Comparison of ENCODE assay signal across 35 cellular contexts in genomic region chr10:116201011-116201410, GRCh38.
A peak's percentile ranks its signal among the peaks of the same experiment; 100 is the strongest.
DNase-seq lines count a peak whose midpoint lies in the region; ATAC-seq and TF ChIP-seq lines count a peak whose summit lies in the region.
"Had no signal": no experiment of that assay in that cellular context is flagged by ENCODE, and none has a peak within 500 bp of the region (broad histone marks: within the 10 kb centered on the region; RNA-seq: fewer than 3 reads in every experiment).

No MANE protein-coding gene starts in this region.

- no peaks in the 10 kb centered on the region for H4K20me1 ChIP-seq in mammary epithelial cell (ENCODE audit: insufficient read depth, low read length)
- H4K20me1 ChIP-seq in IMR-90 (ENCODE audit: insufficient read depth, low read length) = no peaks in the 10 kb centered on the region

- no peaks in the 10 kb centered on the region for H3K9me3 Mint-ChIP-seq in MCF 10A (ENCODE audit: unreplicated experiment)
- H3K9me3 Mint-ChIP-seq: activated naive CD8-positive, alpha-beta T cell treated with anti-CD3 and anti-CD28 coated beads, Interleukin-2, amount 10 ng/mL, durations not matched to agents 7 days and 5 days; activated T-cell treated with anti-CD3 and anti-CD28 coated beads, Interleukin-2, amount 50 U/mL, for 24 hours; GM23338 had no signal

- no TSS peak for BruUV-seq in mammary epithelial cell (replicated peaks; lab: Mats Ljungman, UMichigan)
- BruUV-seq in MCF 10A (replicated peaks; lab: Mats Ljungman, UMichigan) = no TSS peak
- no TSS peak for BruUV-seq in IMR-90 (replicated peaks; lab: Mats Ljungman, UMichigan)

- ATAC-seq in IMR-90 (ENCODE audit: low read depth) (no peak), GM19023 (IDR thresholded peaks at IDR 0.05; ENCODE audit: unreplicated experiment) (no peak)
- ATAC-seq: GM23338; PC-3; Right ventricle myocardium inferior; stimulated activated naive B cell treated with anti-CD40 and anti-IgM and Interleukin-4, amounts not matched to agents 10 μg/mL and 1 μg/mL and 100 μg/mL, for 72 hours; T-helper 17 cell had no signal

- no peaks in the 10 kb centered on the region for H3K4me1 Mint-ChIP-seq in MCF 10A (ENCODE audit: insufficient read depth, unreplicated experiment)
- H3K4me1 Mint-ChIP-seq: activated naive CD8-positive, alpha-beta T cell treated with anti-CD3 and anti-CD28 coated beads, Interleukin-2, amount 10 ng/mL, durations not matched to agents 7 days and 5 days; CD8-positive, alpha-beta memory T cell; GM23338; naive B cell; stimulated activated naive B cell treated with anti-CD40 and anti-IgM and Interleukin-4, amounts not matched to agents 10 μg/mL and 1 μg/mL and 100 μg/mL, for 72 hours; T-helper 17 cell had no signal

- no peaks in the 10 kb centered on the region for H3K9me3 ChIP-seq in mammary epithelial cell (replicated peaks; ENCODE audit: insufficient read depth, low read length)
- H3K9me3 ChIP-seq in IMR-90 (ENCODE audit: control insufficient read depth, insufficient read depth, low read length) = peaks cover 4% of the 10 kb centered on the region; the same call in 1 of the 2 replicates
- H3K9me3 ChIP-seq: BE2C, neutrophil, prostate gland, suprapubic skin had no signal

- POLR2A ChIA-PET in MCF 10A (lab: Yijun Ruan, JAX) (no interaction called here), IMR-90 (lab: Charles Lee; ENCODE audit: unreplicated experiment) (no interaction called here)

- no peak overlapping the region for H3K14ac ChIP-seq in IMR-90 (replicated peaks; ENCODE audit: low read depth, low read length)

- no peaks in the 10 kb centered on the region for H3K27me3 Mint-ChIP-seq in MCF 10A (ENCODE audit: insufficient read depth, unreplicated experiment)
- H3K27me3 Mint-ChIP-seq: activated naive CD8-positive, alpha-beta T cell treated with anti-CD3 and anti-CD28 coated beads, Interleukin-2, amount 10 ng/mL, durations not matched to agents 7 days and 5 days; activated T-cell treated with anti-CD3 and anti-CD28 coated beads, Interleukin-2, amount 50 U/mL, for 24 hours; CD8-positive, alpha-beta memory T cell; stimulated activated naive B cell treated with anti-CD40 and anti-IgM and Interleukin-4, amounts not matched to agents 10 μg/mL and 1 μg/mL and 100 μg/mL, for 72 hours; T-helper 17 cell had no signal

- no peaks in the 10 kb centered on the region for H3K79me2 ChIP-seq in mammary epithelial cell (ENCODE audit: insufficient read depth, low read length)

- in situ Hi-C loops in mammary epithelial cell (cut with MboI; ENCODE audit: low sequenced_read_pairs in 2 of 2) = no loop called here
- in situ Hi-C loops in IMR-90 (cut with MboI; ENCODE audit: low sequenced_read_pairs) = no loop called here

- H3K79me1 ChIP-seq in IMR-90 (ENCODE audit: low read depth in 1 of 2, low read length in 2 of 2) = no peaks in the 10 kb centered on the region

- dilution Hi-C loops in mammary epithelial cell (cut with HindIII; ENCODE audit: low sequenced_read_pairs) = no loop called here
- dilution Hi-C loops in IMR-90 (cut with HindIII; ENCODE audit: low sequenced_read_pairs, unreplicated experiment) = no loop called here

- DNase-seq in mammary epithelial cell (peak; percentile 5), MCF 10A (ENCODE audit: unreplicated experiment) (no peak), IMR-90 (peak; percentile 54), foreskin fibroblast (peak; percentile 2 to 8), stromal cell of bone marrow (ENCODE audit: low read depth) (peak; percentile 44), DMS53 (lab: John Stamatoyannopoulos, UW) (no peak), SK-N-DZ (ENCODE audit: low spot score) (no peak)
- DNase-seq: activated CD4-positive, CD25-positive, alpha-beta regulatory T cell; activated effector memory CD4-positive, alpha-beta T cell treated with anti-CD3 and anti-CD28 coated beads, Interleukin-2, amount 50 U/mL, for 16 hours; activated naive CD8-positive, alpha-beta T cell treated with anti-CD3 and anti-CD28 coated beads, Interleukin-2, amount 10 ng/mL, durations not matched to agents 7 days and 5 days; activated T-cell treated with anti-CD3 and anti-CD28 coated beads, Interleukin-2, amount 50 U/mL, for 24 hours; BE2C; CD8-positive, alpha-beta memory T cell; DMS 273 treated with DMSO at 0.1 percent for 48 hours; effector CD8-positive, alpha-beta T cell; midbrain; naive B cell; NCI-H1417 treated with DMSO at 0.1 percent for 48 hours; NCI-H2081 treated with DMSO at 0.1 percent for 48 hours; NCI-H2227 treated with DMSO at 0.1 percent for 48 hours; NCI-H526; NK-92 treated with Interleukin-12 subunit alpha and Interleukin-12 subunit beta, amount 100 ng/mL, for 24 hours; PC-3; stimulated activated naive B cell treated with anti-CD40 and anti-IgM and Interleukin-4, amounts not matched to agents 10 μg/mL and 1 μg/mL and 100 μg/mL, for 72 hours; T-helper 17 cell had no signal

- no peak overlapping the region for H4K8ac ChIP-seq in IMR-90 (ENCODE audit: low read depth in 2 of 2, low read length in 2 of 2)

- H3K36me3 ChIP-seq in mammary epithelial cell (ENCODE audit: insufficient read depth, low read length) = no peaks in the 10 kb centered on the region
- H3K36me3 ChIP-seq in IMR-90 (ENCODE audit: control insufficient read depth, insufficient read depth, low read length) = no peaks in the 10 kb centered on the region
- H3K36me3 ChIP-seq: ascending aorta, BE2C, neutrophil, prostate gland, suprapubic skin had no signal

- H3K23ac ChIP-seq in IMR-90 (ENCODE audit: low read depth, low read length) = no peak overlapping the region

- H3K56ac ChIP-seq in IMR-90 (ENCODE audit: extremely low read depth, insufficient read depth, low read length) = no peak overlapping the region

- H2AK9ac ChIP-seq in IMR-90 (replicated peaks; ENCODE audit: low read depth, low read length, poor library complexity) = no peak overlapping the region

- no peak overlapping the region for H2BK120ac ChIP-seq in IMR-90 (ENCODE audit: low read depth, low read length)

- H3K36me3 Mint-ChIP-seq in MCF 10A (ENCODE audit: insufficient read depth, unreplicated experiment) = no peaks in the 10 kb centered on the region
- H3K36me3 Mint-ChIP-seq: activated naive CD8-positive, alpha-beta T cell treated with anti-CD3 and anti-CD28 coated beads, Interleukin-2, amount 10 ng/mL, durations not matched to agents 7 days and 5 days; CD8-positive, alpha-beta memory T cell; naive B cell; stimulated activated naive B cell treated with anti-CD40 and anti-IgM and Interleukin-4, amounts not matched to agents 10 μg/mL and 1 μg/mL and 100 μg/mL, for 72 hours had no signal

- intact Hi-C loops in mammary epithelial cell (cut with micrococcal nuclease) (no loop called here), MCF 10A (cut with micrococcal nuclease) (no loop called here), IMR-90 (cut with micrococcal nuclease) (no loop called here)

- H3K27ac ChIP-seq in mammary epithelial cell (ENCODE audit: insufficient read depth, low read depth, low read length) (no peak overlapping the region), IMR-90 (ENCODE audit: insufficient read depth, low read length) (no peak overlapping the region)
- H3K27ac ChIP-seq: 22Rv1, ascending aorta, coronary artery, epithelial cell of prostate, neutrophil, prostate gland, suprapubic skin had no signal

- no peak overlapping the region for H2BK15ac ChIP-seq in IMR-90 (ENCODE audit: low read depth, low read length)

- no peak overlapping the region for H3K18ac ChIP-seq in IMR-90 (ENCODE audit: low read depth, low read length)

- H4K5ac ChIP-seq in IMR-90 (ENCODE audit: low read depth, low read length) = no peak overlapping the region

- H2AK5ac ChIP-seq in IMR-90 (ENCODE audit: low read depth, low read length) = no peak overlapping the region

- no peak for TF ChIP-seq POLR2A in IMR-90 (IDR thresholded peaks at IDR 0.05; ENCODE audit: low read depth, low read length)

- H3K4me1 ChIP-seq in mammary epithelial cell (ENCODE audit: insufficient read depth, low read length) (no peaks in the 10 kb centered on the region), IMR-90 (ENCODE audit: control insufficient read depth, insufficient read depth, low read length) (no peaks in the 10 kb centered on the region)
- H3K4me1 ChIP-seq: ascending aorta, BE2C, prostate gland, suprapubic skin had no signal

- H2AFZ ChIP-seq in mammary epithelial cell (ENCODE audit: low read depth, low read length) = no peak overlapping the region
- no peak overlapping the region for H2AFZ ChIP-seq in IMR-90 (replicated peaks; ENCODE audit: low read length, poor library complexity)
- H2AFZ ChIP-seq: GM23338 had no signal

- no peak overlapping the region for H2BK20ac ChIP-seq in IMR-90 (ENCODE audit: low read depth, low read length)

- H3K27me3 ChIP-seq in mammary epithelial cell (ENCODE audit: insufficient read depth, low read length) = no peaks in the 10 kb centered on the region
- H3K27me3 ChIP-seq in IMR-90 (ENCODE audit: control insufficient read depth, insufficient read depth, low read length) = no peaks in the 10 kb centered on the region
- H3K27me3 ChIP-seq: ascending aorta, BE2C, neutrophil, suprapubic skin had no signal

- TF ChIP-seq RAD21 in IMR-90 (IDR thresholded peaks at IDR 0.05; ENCODE audit: low read length) = no peak

- H3K9ac ChIP-seq in mammary epithelial cell (ENCODE audit: insufficient read depth, low read length) = no peak overlapping the region
- no peak overlapping the region for H3K9ac ChIP-seq in IMR-90 (ENCODE audit: low read depth, low read length)

- H3K4ac ChIP-seq in IMR-90 (ENCODE audit: low read depth, low read length) = no peak overlapping the region

- H4K91ac ChIP-seq in IMR-90 (ENCODE audit: insufficient read depth, low read depth, low read length) = no peak overlapping the region

- no peak overlapping the region for H2BK5ac ChIP-seq in IMR-90 (ENCODE audit: low read depth, low read length, poor library complexity, severe bottlenecking)

- no peaks in the 10 kb centered on the region for H3K9me1 ChIP-seq in IMR-90 (ENCODE audit: insufficient read depth, low read length)

- CTCF ChIA-PET in mammary epithelial cell (lab: Charles Lee; ENCODE audit: low non-redundant PET) (no interaction called here), MCF 10A (lab: Yijun Ruan, JAX) (interaction anchor here (0.6 kb wide), 1 partner anchor 1146 kb away, joined by 4 read pairs; no protein-coding TSS in a partner anchor), IMR-90 (lab: Yijun Ruan, JAX) (no interaction called here)

- H3K4me2 ChIP-seq in mammary epithelial cell (ENCODE audit: insufficient read depth, low read depth, low read length) (no peak overlapping the region), IMR-90 (ENCODE audit: low read depth, low read length) (no peak overlapping the region)
- H3K4me2 ChIP-seq: GM23338 had no signal

- no peak overlapping the region for H3K27ac Mint-ChIP-seq in MCF 10A (ENCODE audit: low read depth, unreplicated experiment)
- H3K27ac Mint-ChIP-seq: activated naive CD8-positive, alpha-beta T cell treated with anti-CD3 and anti-CD28 coated beads, Interleukin-2, amount 10 ng/mL, durations not matched to agents 7 days and 5 days; activated T-cell treated with anti-CD3 and anti-CD28 coated beads, Interleukin-2, amount 50 U/mL, for 24 hours; CD8-positive, alpha-beta memory T cell; GM23338; naive B cell; stimulated activated naive B cell treated with anti-CD40 and anti-IgM and Interleukin-4, amounts not matched to agents 10 μg/mL and 1 μg/mL and 100 μg/mL, for 72 hours; T-helper 17 cell had no signal

- TF ChIP-seq CTCF in mammary epithelial cell (conservative IDR thresholded peaks at IDR 0.05 in 1 of 2, IDR thresholded peaks at IDR 0.05 in 1 of 2; ENCODE audit: extremely low read depth in 1 of 2, insufficient read depth in 1 of 2, low read depth in 1 of 2, low read length in 2 of 2) (no peak), MCF 10A (IDR thresholded peaks at IDR 0.05; ENCODE audit: unreplicated experiment) (no peak), IMR-90 (conservative IDR thresholded peaks at IDR 0.05; ENCODE audit: low read depth, low read length) (no peak), foreskin fibroblast (IDR thresholded peaks at IDR 0.05; ENCODE audit: low read depth, low read length) (no peak)

- no peak overlapping the region for H3K4me3 ChIP-seq in mammary epithelial cell (replicated peaks in 1 of 3; ENCODE audit: insufficient read depth in 1 of 3, low read depth in 2 of 3, low read length in 3 of 3)
- H3K4me3 ChIP-seq in IMR-90 (ENCODE audit: insufficient read depth, low read depth, low read length) = no peak overlapping the region
- no peak overlapping the region for H3K4me3 ChIP-seq in foreskin fibroblast (ENCODE audit: low read depth in 1 of 2, low read length in 2 of 2)
- H3K4me3 ChIP-seq: ascending aorta, coronary artery, GM23338, prostate gland, suprapubic skin had no signal

- H3K4me3 Mint-ChIP-seq in MCF 10A (ENCODE audit: unreplicated experiment) = no peak overlapping the region
- H3K4me3 Mint-ChIP-seq: activated naive CD8-positive, alpha-beta T cell treated with anti-CD3 and anti-CD28 coated beads, Interleukin-2, amount 10 ng/mL, durations not matched to agents 7 days and 5 days; activated T-cell treated with anti-CD3 and anti-CD28 coated beads, Interleukin-2, amount 50 U/mL, for 24 hours; CD8-positive, alpha-beta memory T cell; GM23338; naive B cell; stimulated activated naive B cell treated with anti-CD40 and anti-IgM and Interleukin-4, amounts not matched to agents 10 μg/mL and 1 μg/mL and 100 μg/mL, for 72 hours; T-helper 17 cell had no signal

Comparison
In these comparisons a context has a peak if more than half of its experiments do, and no peak if none do; other contexts are left out.
1. DNase-seq: peak in mammary epithelial cell (single experiment), IMR-90 (single experiment), foreskin fibroblast (2 of 2) and stromal cell of bone marrow (single experiment); none in MCF 10A (single experiment), DMS53 (single experiment) and SK-N-DZ (single experiment).